ENCODE assay signal across 12 cellular contexts in genomic region chr12:23576372-23576771, GRCh38.
DNase-seq lines count a peak whose midpoint lies in the region; ATAC-seq, FAIRE-seq and TF ChIP-seq lines count a peak whose summit lies in the region.
"Had no signal": no experiment of that assay in that cellular context is flagged by ENCODE, and none has a peak within 500 bp of the region (broad histone marks: within the 10 kb centered on the region; RNA-seq: fewer than 3 reads in every experiment).

No MANE protein-coding gene starts in this region.

- POLR2A ChIA-PET in HepG2 (lab: Yijun Ruan, JAX), result no interaction called here

- H3K4me2 ChIP-seq in MM.1S (ENCODE audit: low read depth, low read length), result no peak overlapping the region; the same call in 1 of the 2 replicates
- no peak overlapping the region for H3K4me2 ChIP-seq in HepG2 (ENCODE audit: low read depth, low read length)
- H3K4me2 ChIP-seq: BLaER1 had no signal

- H3K36me3 ChIP-seq in MM.1S (replicated peaks; ENCODE audit: insufficient read depth, low read length) (no peaks in the 10 kb centered on the region), HepG2 (replicated peaks in 1 of 2; ENCODE audit: control insufficient read depth in 1 of 2, insufficient read depth in 2 of 2, low read length in 2 of 2) (peaks cover 3 to 13% of the 10 kb centered on the region in 2 experiments; a peak in 3 of 5 replicates)
- H3K36me3 ChIP-seq: BLaER1 had no signal

- H3K27me3 ChIP-seq in MM.1S (replicated peaks; ENCODE audit: insufficient read depth, low read length), result no peaks in the 10 kb centered on the region
- no peaks in the 10 kb centered on the region for H3K27me3 ChIP-seq in HepG2 (ENCODE audit: control insufficient read depth in 1 of 2, insufficient read depth in 2 of 2, low read length in 2 of 2)
- H3K27me3 ChIP-seq: BLaER1 had no signal

- H3K27ac ChIP-seq in MM.1S (ENCODE audit: low read length) (no peak overlapping the region), HepG2 (ENCODE audit: extremely low read length, insufficient read depth, low read length) (no peak overlapping the region)
- H3K27ac ChIP-seq: BLaER1 had no signal

- WGBS in HepG2 (ENCODE audit: low lambda C conversion rate), result 93% methylated on average over 2 of the region's 2 CpGs

- no peak for FAIRE-seq in D721Med (lab: Jason Lieb, UNC)
- FAIRE-seq in HepG2 (lab: Jason Lieb, UNC), result no peak

- no peak for TF ChIP-seq RAD21 in HepG2 (CRISPR knock-in tag; IDR thresholded peaks at IDR 0.05)

- H3K4me1 ChIP-seq in MM.1S (ENCODE audit: low read length), result peaks cover 8% of the 10 kb centered on the region
- no peaks in the 10 kb centered on the region for H3K4me1 ChIP-seq in HepG2 (ENCODE audit: insufficient read depth, low read length)
- H3K4me1 ChIP-seq: BLaER1 had no signal

- no peaks in the 10 kb centered on the region for H3K79me2 ChIP-seq in MM.1S (ENCODE audit: low read length)
- H3K79me2 ChIP-seq in HepG2 (ENCODE audit: insufficient read depth, low read length), result no peaks in the 10 kb centered on the region

- in situ Hi-C loops in HepG2 (cut with HindIII; ENCODE audit: extremely low pct_ligation_motif_present, low pct_unique_long_range_greater_than_20kb), result no loop called here

- BruUV-seq in HepG2 (replicated peaks; lab: Mats Ljungman, UMichigan), result no TSS peak

- H3F3A ChIP-seq in MM.1S (ENCODE audit: insufficient read depth, low read length), result no peaks in the 10 kb centered on the region

- TF ChIP-seq CTCF in MM.1S (IDR thresholded peaks at IDR 0.05; ENCODE audit: low read length) (no peak), D721Med (IDR thresholded peaks at IDR 0.05; ENCODE audit: insufficient read depth, missing control alignments) (no peak), HepG2 (CRISPR knock-in tag; IDR thresholded peaks at IDR 0.05) (no peak)

- H3K9ac ChIP-seq in MM.1S (ENCODE audit: low read length) (no peak overlapping the region), HepG2 (ENCODE audit: insufficient read depth, low read depth, low read length) (no peak overlapping the region)
- H3K9ac ChIP-seq: BLaER1 had no signal

- CTCF ChIA-PET in HepG2 (lab: Yijun Ruan, JAX; ENCODE audit: low intra/inter-chr PET ratio, low total read pairs), result no interaction called here

- TF ChIP-seq EP300 in HepG2 (IDR thresholded peaks at IDR 0.05; ENCODE audit: low read depth in 2 of 2, low read length in 2 of 2) (no peak), HepG2 (CRISPR knock-in tag; IDR thresholded peaks at IDR 0.05; ENCODE audit: borderline replicate concordance) (no peak)

- no peaks in the 10 kb centered on the region for H3K9me3 ChIP-seq in MM.1S (replicated peaks; ENCODE audit: insufficient read depth, low read length)
- no peaks in the 10 kb centered on the region for H3K9me3 ChIP-seq in HepG2 (ENCODE audit: low read length)
- H3K9me3 ChIP-seq: BLaER1 had no signal

- no peaks in the 10 kb centered on the region for H4K20me1 ChIP-seq in MM.1S (ENCODE audit: insufficient read depth, low read length)
- no peaks in the 10 kb centered on the region for H4K20me1 ChIP-seq in HepG2 (ENCODE audit: insufficient read depth, low read length)
- H4K20me1 ChIP-seq: BLaER1 had no signal

- peak; percentile 55 for DNase-seq in MM.1S
- DNase-seq in D721Med (ENCODE audit: insufficient read length, low spot score), result no peak
- DNase-seq in NCI-H2196 treated with DMSO at 0.1 percent for 48 hours (lab: John Stamatoyannopoulos, UW; ENCODE audit: unreplicated experiment), result no peak
- DNase-seq in HepG2 (ENCODE audit: low spot score), result no peak
- DNase-seq in NCI-H1105 treated with DMSO at 0.1 percent for 48 hours (lab: John Stamatoyannopoulos, UW), result no peak
- DNase-seq: activated CD4-positive, alpha-beta memory T cell treated with anti-CD3 and anti-CD28 coated beads, Interleukin-2, amount 10 ng/mL, durations not matched to agents 7 days and 5 days; activated gamma-delta T cell; left colon had no signal

- no peaks in the 10 kb centered on the region for H3K9me2 ChIP-seq in MM.1S (replicated peaks; ENCODE audit: insufficient read depth, low read length)

- intact Hi-C loops in HepG2 (cut with micrococcal nuclease; ENCODE audit: unreplicated experiment), result no loop called here

- H2AFZ ChIP-seq in MM.1S (ENCODE audit: low read length) (no peak overlapping the region), HepG2 (ENCODE audit: low read length) (no peak overlapping the region)

- peak; percentile 96 for ATAC-seq in GM18873 (IDR thresholded peaks at IDR 0.05; ENCODE audit: low FRiP score, unreplicated experiment)
- ATAC-seq in GM21529 (IDR thresholded peaks at IDR 0.05; ENCODE audit: unreplicated experiment), result peak; percentile 87
- ATAC-seq in HG03064 (IDR thresholded peaks at IDR 0.05; ENCODE audit: low read depth, unreplicated experiment), result peak; percentile 91
- ATAC-seq in HepG2, result no peak
- ATAC-seq: left colon had no signal

- H3K4me3 ChIP-seq in MM.1S (ENCODE audit: low read length), result no peak overlapping the region
- H3K4me3 ChIP-seq in HepG2 (replicated peaks in 1 of 3; ENCODE audit: insufficient read depth in 1 of 3, low read depth in 2 of 3, low read length in 3 of 3), result no peak overlapping the region
- H3K4me3 ChIP-seq: BLaER1 had no signal

- no peak for TF ChIP-seq POLR2A in HepG2 (IDR thresholded peaks at IDR 0.05; ENCODE audit: insufficient read depth in 1 of 2, low read depth in 2 of 2, low read length in 2 of 2)

TF ChIP-seq in HepG2, 621 proteins besides CTCF, POLR2A, EP300 and RAD21:
- TF ChIP-seq DRAP1 (CRISPR knock-in tag; IDR thresholded peaks at IDR 0.05) (no peak), ZNF235 (CRISPR knock-in tag; IDR thresholded peaks at IDR 0.05; ENCODE audit: borderline replicate concordance) (no peak), NR2F1 (CRISPR knock-in tag; IDR thresholded peaks at IDR 0.05) (no peak), POLR2AphosphoS5 (IDR thresholded peaks at IDR 0.05; ENCODE audit: low read depth, low read length) (no peak), ZNF160 (CRISPR knock-in tag; IDR thresholded peaks at IDR 0.05) (no peak), NFE2L1 (CRISPR knock-in tag; IDR thresholded peaks at IDR 0.05; ENCODE audit: borderline replicate concordance) (no peak), ZNF644 (CRISPR knock-in tag; IDR thresholded peaks at IDR 0.05; ENCODE audit: low read depth) (no peak), ZNF121 (CRISPR knock-in tag; IDR thresholded peaks at IDR 0.05) (no peak), ATF7-NPFF (CRISPR knock-in tag; IDR thresholded peaks at IDR 0.05; ENCODE audit: low read depth) (no peak), ZNF256 (CRISPR knock-in tag; conservative IDR thresholded peaks at IDR 0.05) (no peak), SOX6 (IDR thresholded peaks at IDR 0.05) (no peak), SOX6 (CRISPR knock-in tag; IDR thresholded peaks at IDR 0.05) (no peak), ZNF20 (CRISPR knock-in tag; IDR thresholded peaks at IDR 0.05) (no peak), ZNF484 (CRISPR knock-in tag; IDR thresholded peaks at IDR 0.05; ENCODE audit: borderline replicate concordance, low read depth) (no peak)
TF ChIP-seq in HepG2: peak in this region for 0.
